Comparison of ENCODE assay signal across 16 cellular contexts in the genomic region with DNA sequence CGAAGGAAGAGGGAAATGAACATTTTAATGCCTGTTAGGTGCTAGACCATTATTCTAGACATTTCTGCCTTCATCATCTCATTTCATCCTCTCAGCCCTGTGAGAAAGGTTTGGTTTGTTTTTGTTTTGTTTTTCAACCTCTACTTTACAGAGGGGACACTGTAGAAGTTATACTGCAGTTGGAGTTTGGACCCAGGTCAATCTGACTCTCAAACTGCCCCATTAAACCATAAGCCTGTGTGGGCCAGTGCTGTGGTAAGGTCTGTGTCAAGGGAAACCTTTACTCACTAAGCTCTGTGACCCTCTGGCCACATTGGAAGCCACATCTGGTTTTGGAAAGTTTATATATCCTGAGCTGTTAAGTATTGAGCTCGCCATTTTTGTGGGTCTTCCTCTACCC. TPM values are rescaled to one million over a fixed set of nuclear protein-coding genes. Genes with fewer than 3 reads are reported as not detected.
DNase-seq lines count a peak whose midpoint lies in the region; ATAC-seq, FAIRE-seq and TF ChIP-seq lines count a peak whose summit lies in the region.
"Had no signal": no experiment of that assay in that cellular context is flagged by ENCODE, and none has a peak within 500 bp of the region (broad histone marks: within the 10 kb centered on the region; RNA-seq: fewer than 3 reads in every experiment).

No MANE protein-coding gene starts in this region.

- CTCF ChIA-PET in Caco-2 (lab: Charles Lee): no interaction called here

- peak; percentile 23 for ATAC-seq in left lobe of liver
- ATAC-seq in stimulated activated naive CD8-positive, alpha-beta T cell treated with anti-CD3 and anti-CD28 coated beads, Interleukin-15, amount 100 ng/mL, for 72 hours: no peak

- intact Hi-C loops in Caco-2 (cut with micrococcal nuclease; ENCODE audit: unreplicated experiment): no loop called here

- peaks cover 85% of the 10 kb centered on the region for H3K36me3 Mint-ChIP-seq in Caco-2 (ENCODE audit: insufficient read depth, unreplicated experiment)
- H3K36me3 Mint-ChIP-seq: CD8-positive, alpha-beta memory T cell had no signal

- no peak for TF ChIP-seq CTCF in Caco-2 (IDR thresholded peaks at IDR 0.05; ENCODE audit: insufficient read depth in 1 of 2, low read depth in 1 of 2, low read length in 1 of 2, severe bottlenecking in 1 of 2, unreplicated experiment in 1 of 2)

- no peak overlapping the region for H3K4me3 Mint-ChIP-seq in Caco-2 (ENCODE audit: unreplicated experiment)
- H3K4me3 Mint-ChIP-seq in stimulated activated naive CD8-positive, alpha-beta T cell treated with anti-CD3 and anti-CD28 coated beads, Interleukin-15, amount 100 ng/mL, for 72 hours: no peak overlapping the region
- H3K4me3 Mint-ChIP-seq: CD8-positive, alpha-beta memory T cell; H9 had no signal

- H3K4me1 ChIP-seq in Caco-2: peaks cover 16% of the 10 kb centered on the region
- H3K4me1 ChIP-seq in small intestine (ENCODE audit: control insufficient read depth in 2 of 2, insufficient read depth in 1 of 2, low read depth in 1 of 2, low read length in 1 of 2): no peaks in the 10 kb centered on the region

- 53 to 77% (median 65%) methylated on average over 2 of the region's 2 CpGs for WGBS in small intestine, 3 donors

- no peak for FAIRE-seq in small intestine (lab: Jason Lieb, UNC)
- FAIRE-seq: GM12892 had no signal

- H3K4me1 Mint-ChIP-seq in Caco-2 (ENCODE audit: low read depth, unreplicated experiment): peaks cover 26% of the 10 kb centered on the region
- H3K4me1 Mint-ChIP-seq in stimulated activated naive CD8-positive, alpha-beta T cell treated with anti-CD3 and anti-CD28 coated beads, Interleukin-15, amount 100 ng/mL, for 72 hours: no peaks in the 10 kb centered on the region
- H3K4me1 Mint-ChIP-seq: CD8-positive, alpha-beta memory T cell had no signal

- no peaks in the 10 kb centered on the region for H3K27me3 ChIP-seq in Caco-2 (replicated peaks; ENCODE audit: control insufficient read depth, insufficient read depth, low read length)
- H3K27me3 ChIP-seq in small intestine (ENCODE audit: control insufficient read depth in 2 of 2, insufficient read depth in 2 of 2, low read length in 2 of 2): no peaks in the 10 kb centered on the region
- H3K27me3 ChIP-seq: BLaER1 had no signal

- no peak overlapping the region for H3K27ac Mint-ChIP-seq in Caco-2 (ENCODE audit: unreplicated experiment)
- no peak overlapping the region for H3K27ac Mint-ChIP-seq in stimulated activated naive CD8-positive, alpha-beta T cell treated with anti-CD3 and anti-CD28 coated beads, Interleukin-15, amount 100 ng/mL, for 72 hours
- H3K27ac Mint-ChIP-seq: CD8-positive, alpha-beta memory T cell; H9 had no signal

- DNase-seq in Caco-2 (no peak), SK-N-MC (ENCODE audit: low read depth, low spot score) (no peak), left lobe of liver (ENCODE audit: low spot score) (no peak), small intestine (peak; percentile 64), SW 1271 (lab: John Stamatoyannopoulos, UW) (no peak)
- no peak for DNase-seq in stimulated activated naive CD8-positive, alpha-beta T cell treated with anti-CD3 and anti-CD28 coated beads, Interleukin-15, amount 100 ng/mL, for 72 hours
- no peak for DNase-seq in activated CD8-positive, alpha-beta memory T cell treated with anti-CD3 and anti-CD28 coated beads, Interleukin-2, amount 50 U/mL, for 4 hours
- DNase-seq: 8988T; AML-193; CD8-positive, alpha-beta memory T cell; DND-41; GDM1; GOT3; H9 had no signal

- POLR2A ChIA-PET in Caco-2 (lab: Charles Lee): interaction anchor here (0.6 kb wide), 2 partner anchors 66 to 83 kb away, joined by 3 to 4 read pairs; no protein-coding TSS in a partner anchor

- H3K9ac ChIP-seq in SK-N-MC (ENCODE audit: insufficient read length): no peak overlapping the region
- H3K9ac ChIP-seq: BLaER1 had no signal

- H3K27ac ChIP-seq in SK-N-MC (peak overlapping the region; percentile 33; the same call in 1 of the 2 replicates), small intestine (ENCODE audit: low read depth in 1 of 2, low read length in 1 of 2) (no peak overlapping the region)
- H3K27ac ChIP-seq: BLaER1 had no signal

- no peaks in the 10 kb centered on the region for H3K36me3 ChIP-seq in Caco-2 (ENCODE audit: control insufficient read depth, insufficient read depth, low read length)
- peaks cover 22% of the 10 kb centered on the region for H3K36me3 ChIP-seq in SK-N-MC (ENCODE audit: insufficient read depth, low read length)
- no peaks in the 10 kb centered on the region for H3K36me3 ChIP-seq in small intestine (ENCODE audit: control insufficient read depth in 2 of 2, insufficient read depth in 2 of 2, low read length in 2 of 2)

- H3K4me3 ChIP-seq in Caco-2 (ENCODE audit: low read depth, low read length) (no peak overlapping the region), SK-N-MC (no peak overlapping the region), small intestine (ENCODE audit: low read depth in 1 of 2, low read length in 2 of 2) (no peak overlapping the region)
- H3K4me3 ChIP-seq: BLaER1 had no signal

- H3K9me3 ChIP-seq in Caco-2: no peaks in the 10 kb centered on the region
- H3K9me3 ChIP-seq in SK-N-MC (ENCODE audit: low read depth, low read length): no peaks in the 10 kb centered on the region
- H3K9me3 ChIP-seq in small intestine (ENCODE audit: control insufficient read depth, low read depth): no peaks in the 10 kb centered on the region
- H3K9me3 ChIP-seq: BLaER1 had no signal

- H3K27me3 Mint-ChIP-seq in Caco-2 (ENCODE audit: insufficient read depth, unreplicated experiment): no peaks in the 10 kb centered on the region
- peaks cover 46% of the 10 kb centered on the region for H3K27me3 Mint-ChIP-seq in stimulated activated naive CD8-positive, alpha-beta T cell treated with anti-CD3 and anti-CD28 coated beads, Interleukin-15, amount 100 ng/mL, for 72 hours

- no peaks in the 10 kb centered on the region for H3K9me3 Mint-ChIP-seq in Caco-2 (ENCODE audit: unreplicated experiment)
- H3K9me3 Mint-ChIP-seq in stimulated activated naive CD8-positive, alpha-beta T cell treated with anti-CD3 and anti-CD28 coated beads, Interleukin-15, amount 100 ng/mL, for 72 hours: no peaks in the 10 kb centered on the region
- H3K9me3 Mint-ChIP-seq: H9 had no signal

- TSS peak; percentile 0 for BruUV-seq in Caco-2 (replicated peaks; lab: Mats Ljungman, UMichigan)

RNA-seq across cellular contexts. Expression of gene TEAD4, which starts 8.5 kb away (rescaled TPM):
- 96.2 and 97.8 TPM in 2 replicates for total RNA-seq in Caco-2 (2022)
- total RNA-seq in left lobe of liver: 1.6 TPM
- polyA plus RNA-seq in small intestine: 10 to 100 TPM in 2 of 3 donors, 1 to 10 TPM in 1; 8.9 to 18.7 (median 11.6) TPM
- polyA plus RNA-seq: CD8-positive, alpha-beta memory T cell had no signal

Comparison
In these comparisons a context has a peak if more than half of its experiments do, and no peak if none do; other contexts are left out.
1. RNA of gene TEAD4, which starts 8.5 kb away (total RNA-seq): 96.2 to 97.8 TPM in Caco-2; 1.6 TPM in left lobe of liver (single experiment); every median in the first group is over 10 times any median in the second.